ENCODE assay signal across 8 cellular contexts in the genomic region with DNA sequence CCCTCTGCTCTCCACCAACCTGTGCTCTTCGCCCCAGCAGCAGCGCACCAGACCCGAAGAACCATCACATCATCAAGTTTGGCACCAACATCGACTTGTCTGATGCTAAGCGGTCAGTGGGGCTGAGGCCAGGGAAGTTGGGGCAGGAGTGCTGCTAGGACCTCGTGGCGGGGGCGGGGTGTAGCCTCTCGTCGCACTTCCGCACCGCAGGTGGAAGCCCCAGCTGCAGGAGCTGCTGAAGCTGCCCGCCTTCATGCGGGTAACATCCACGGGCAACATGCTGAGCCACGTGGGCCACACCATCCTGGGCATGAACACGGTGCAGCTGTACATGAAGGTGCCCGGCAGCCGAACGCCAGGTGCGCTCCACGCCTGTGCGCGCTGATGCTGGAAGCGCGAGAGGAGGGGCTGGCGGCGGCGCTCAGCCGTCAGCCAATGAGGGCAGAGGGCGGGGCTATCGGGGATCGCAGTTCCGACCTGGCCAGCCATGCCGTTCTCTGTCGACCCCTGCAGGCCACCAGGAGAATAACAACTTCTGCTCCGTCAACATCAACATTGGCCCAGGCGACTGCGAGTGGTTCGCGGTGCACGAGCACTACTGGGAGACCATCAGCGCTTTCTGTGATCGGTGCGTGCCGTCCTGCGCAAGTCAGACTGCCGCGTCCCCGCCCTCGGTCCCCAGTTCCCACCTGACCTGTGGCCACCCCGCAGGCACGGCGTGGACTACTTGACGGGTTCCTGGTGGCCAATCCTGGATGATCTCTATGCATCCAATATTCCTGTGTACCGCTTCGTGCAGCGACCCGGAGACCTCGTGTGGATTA. TPM values are rescaled to one million over a fixed set of nuclear protein-coding genes. Genes with fewer than 3 reads are reported as not detected.
DNase-seq lines count a peak whose midpoint lies in the region; ATAC-seq and TF ChIP-seq lines count a peak whose summit lies in the region.

No MANE protein-coding gene starts in this region.

- H3K9me3 Mint-ChIP-seq in CD14-positive monocyte = no peaks in the 10 kb centered on the region

- H3K4me1 Mint-ChIP-seq in CD14-positive monocyte = peaks cover 15% of the 10 kb centered on the region

- peaks cover 54 to 88% of the 10 kb centered on the region in 2 donors for H3K36me3 Mint-ChIP-seq in CD14-positive monocyte

- H3K27me3 Mint-ChIP-seq in CD14-positive monocyte (ENCODE audit: low read depth in 3 of 3) = peaks cover 0 to 6% (median 2%) of the 10 kb centered on the region in 3 donors

- ATAC-seq in HG03442 (IDR thresholded peaks at IDR 0.05; ENCODE audit: unreplicated experiment) = peak; percentile 76

- peak overlapping the region in 5 of 7 donors; percentile 72 to 89 (median 78) for H3K27ac Mint-ChIP-seq in CD14-positive monocyte

- intact Hi-C loops in CD14-positive monocyte (cut with micrococcal nuclease) = loop anchor here (2.0 kb wide), 2 partner anchors 17 to 29 kb away; a partner anchor contains a TSS

- H3K4me3 Mint-ChIP-seq in CD14-positive monocyte = peak overlapping the region in 1 of 2 donors; percentile 45

- peak; percentile 97 for TF ChIP-seq CTCF in CD14-positive monocyte (IDR thresholded peaks at IDR 0.05)

- DNase-seq in CD14-positive monocyte (ENCODE audit: low spot score) = peak; percentile 89
- DNase-seq in GM19238 (ENCODE audit: insufficient read length, low spot score) = peak; percentile 93
- DNase-seq in NCI-H82 (lab: John Stamatoyannopoulos, UW) = peak; percentile 97
- DNase-seq in activated CD8-positive, alpha-beta memory T cell treated with anti-CD3 and anti-CD28 coated beads for 4 hours (ENCODE audit: low read depth in 2 of 2) = peak; percentile 81
- peak; percentile 85 for DNase-seq in effector CD8-positive, alpha-beta T cell (lab: John Stamatoyannopoulos, UW)
- peak; percentile 89 for DNase-seq in medulla oblongata (ENCODE audit: extremely low spot score)
- DNase-seq in stimulated activated CD8-positive, alpha-beta memory T cell treated with anti-CD3 and anti-CD28 coated beads, Interleukin-15, amount 100 ng/mL, for 1 hour (ENCODE audit: low read depth) = peak; percentile 85

RNA-seq across cellular contexts. Expression of a gene that starts 3.2 kb away (rescaled TPM):
- not detected for polyA plus RNA-seq in CD14-positive monocyte

RNA-seq across cellular contexts. Expression of a gene that starts 5.7 kb away (rescaled TPM):
- polyA plus RNA-seq in CD14-positive monocyte = 100 to 1,000 TPM; 148 to 197 TPM

RNA-seq across cellular contexts. Expression of a gene that starts 6.2 kb away (rescaled TPM):
- under 1 TPM; 0.50 to 0.98 TPM for polyA plus RNA-seq in CD14-positive monocyte

RNA-seq across cellular contexts. Expression of a gene that starts 17.6 kb away (rescaled TPM):
- polyA plus RNA-seq in CD14-positive monocyte = under 1 TPM; 0.37 to 0.44 TPM

RNA-seq across cellular contexts. Expression of a gene that starts 36.9 kb away (rescaled TPM):
- polyA plus RNA-seq in CD14-positive monocyte = under 1 TPM; 0.55 to 0.91 TPM

Comparison
In these comparisons a context has a peak if more than half of its experiments do, and no peak if none do; other contexts are left out.
1. Peak in every context shown above with its lines: DNase-seq and ATAC-seq.